1 cellular context compared by ENCODE assay signal in the genomic region with DNA sequence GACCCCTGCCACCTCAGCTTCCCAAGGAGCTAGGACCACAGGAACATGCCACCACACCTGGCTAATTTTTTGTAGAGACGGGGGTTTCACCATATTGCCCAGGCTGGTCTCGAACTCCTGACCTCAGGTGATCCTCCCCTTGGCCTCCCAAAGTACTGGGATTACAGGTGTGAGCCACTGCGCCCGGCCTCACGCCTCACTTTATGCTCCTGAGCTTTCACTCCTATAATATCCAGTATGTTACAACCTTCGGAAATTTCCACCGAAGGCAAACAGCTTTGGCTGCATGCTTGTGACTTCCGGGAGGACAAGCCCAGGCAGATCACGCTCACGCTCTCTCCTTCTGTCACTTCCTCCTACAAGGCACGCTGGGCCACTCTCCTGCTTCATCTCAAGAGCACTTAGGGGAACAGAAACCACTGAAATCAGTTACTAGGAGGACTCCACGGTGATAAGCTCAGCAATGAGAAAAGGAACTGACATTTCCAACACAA.
TF ChIP-seq lines count a peak whose summit lies in the region.

No MANE protein-coding gene starts in this region.

TF ChIP-seq in GM12878, 131 proteins besides CTCF, POLR2A, EP300 and RAD21 (continued from another document and continues in another):
- TF ChIP-seq SMAD5 (IDR thresholded peaks at IDR 0.05; ENCODE audit: low read depth) (no peak; the same call in 1 of the 2 replicates), PAX5 (IDR thresholded peaks at IDR 0.05; ENCODE audit: borderline replicate concordance, low read depth, low read length) (peak; percentile 94), ZNF24 (IDR thresholded peaks at IDR 0.05) (no peak), SUPT20H (IDR thresholded peaks at IDR 0.05; ENCODE audit: borderline replicate concordance, control insufficient read depth, low read depth, low read length) (no peak), POLR2AphosphoS2 (IDR thresholded peaks at IDR 0.05; ENCODE audit: low read depth, low read length) (no peak; the same call in 1 of the 2 replicates), IKZF1 (conservative IDR thresholded peaks at IDR 0.05) (peak; percentile 94), EED (IDR thresholded peaks at IDR 0.05; ENCODE audit: low read depth) (peak; percentile 90), CHD1 (IDR thresholded peaks at IDR 0.05; ENCODE audit: low read depth, low read length) (peak; percentile 83; the same call in 1 of the 2 replicates), STAT1 (conservative IDR thresholded peaks at IDR 0.05) (no peak), BCL11A (IDR thresholded peaks at IDR 0.05; ENCODE audit: low read depth, low read length) (peak; percentile 94), KLF5 (IDR thresholded peaks at IDR 0.05; ENCODE audit: partially characterized antibody) (peak; percentile 66), WRNIP1 (IDR thresholded peaks at IDR 0.05; ENCODE audit: borderline replicate concordance, low read depth, low read length) (no peak), ZBED1 (IDR thresholded peaks at IDR 0.05; ENCODE audit: borderline replicate concordance) (peak; percentile 91; the same call in 1 of the 2 replicates), FOXK2 (IDR thresholded peaks at IDR 0.05) (no peak), IKZF2 (IDR thresholded peaks at IDR 0.05) (peak; percentile 86 to 87), MYC (IDR thresholded peaks at IDR 0.05; ENCODE audit: insufficient read depth, insufficient read length, insufficient replicate concordance, low read length, severe bottlenecking) (no peak), ESRRA (IDR thresholded peaks at IDR 0.05; ENCODE audit: low read length) (no peak), CEBPB (IDR thresholded peaks at IDR 0.05; ENCODE audit: borderline replicate concordance in 1 of 2, low read depth in 2 of 2, low read length in 2 of 2) (no peak), NFYA (IDR thresholded peaks at IDR 0.05; ENCODE audit: borderline replicate concordance, low read depth, low read length) (no peak), TBL1XR1 (IDR thresholded peaks at IDR 0.05; ENCODE audit: low read depth, low read length) (peak; percentile 25; the same call in 1 of the 2 replicates), ZNF384 (IDR thresholded peaks at IDR 0.05; ENCODE audit: borderline replicate concordance, low read depth, low read length) (no peak), MTA3 (IDR thresholded peaks at IDR 0.05; ENCODE audit: borderline replicate concordance, low read length) (no peak; the same call in 1 of the 2 replicates), BHLHE40 (IDR thresholded peaks at IDR 0.05; ENCODE audit: borderline replicate concordance in 1 of 2, low read depth in 2 of 2, low read length in 1 of 2) (peak; percentile 94 to 95), CHD2 (IDR thresholded peaks at IDR 0.05; ENCODE audit: borderline replicate concordance, low read depth, low read length) (peak; percentile 63; the same call in 1 of the 2 replicates), POU2F2 (IDR thresholded peaks at IDR 0.05; ENCODE audit: borderline replicate concordance, low read depth, low read length) (peak; percentile 71; the same call in 2 of the 3 replicates), RAD51 (IDR thresholded peaks at IDR 0.05) (no peak), RUNX3 (IDR thresholded peaks at IDR 0.05; ENCODE audit: low read length) (peak; percentile 88)
- TF ChIP-seq, protein P1, sequence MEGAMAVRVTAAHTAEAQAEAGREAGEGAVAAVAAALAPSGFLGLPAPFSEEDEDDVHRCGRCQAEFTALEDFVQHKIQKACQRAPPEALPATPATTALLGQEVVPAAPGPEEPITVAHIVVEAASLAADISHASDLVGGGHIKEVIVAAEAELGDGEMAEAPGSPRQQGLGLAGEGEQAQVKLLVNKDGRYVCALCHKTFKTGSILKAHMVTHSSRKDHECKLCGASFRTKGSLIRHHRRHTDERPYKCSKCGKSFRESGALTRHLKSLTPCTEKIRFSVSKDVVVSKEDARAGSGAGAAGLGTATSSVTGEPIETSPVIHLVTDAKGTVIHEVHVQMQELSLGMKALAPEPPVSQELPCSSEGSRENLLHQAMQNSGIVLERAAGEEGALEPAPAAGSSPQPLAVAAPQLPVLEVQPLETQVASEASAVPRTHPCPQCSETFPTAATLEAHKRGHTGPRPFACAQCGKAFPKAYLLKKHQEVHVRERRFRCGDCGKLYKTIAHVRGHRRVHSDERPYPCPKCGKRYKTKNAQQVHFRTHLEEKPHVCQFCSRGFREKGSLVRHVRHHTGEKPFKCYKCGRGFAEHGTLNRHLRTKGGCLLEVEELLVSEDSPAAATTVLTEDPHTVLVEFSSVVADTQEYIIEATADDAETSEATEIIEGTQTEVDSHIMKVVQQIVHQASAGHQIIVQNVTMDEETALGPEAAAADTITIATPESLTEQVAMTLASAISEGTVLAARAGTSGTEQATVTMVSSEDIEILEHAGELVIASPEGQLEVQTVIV (IDR thresholded peaks at IDR 0.05; ENCODE audit: borderline replicate concordance, partially characterized antibody): peak; percentile 57
- TF ChIP-seq, protein P2, sequence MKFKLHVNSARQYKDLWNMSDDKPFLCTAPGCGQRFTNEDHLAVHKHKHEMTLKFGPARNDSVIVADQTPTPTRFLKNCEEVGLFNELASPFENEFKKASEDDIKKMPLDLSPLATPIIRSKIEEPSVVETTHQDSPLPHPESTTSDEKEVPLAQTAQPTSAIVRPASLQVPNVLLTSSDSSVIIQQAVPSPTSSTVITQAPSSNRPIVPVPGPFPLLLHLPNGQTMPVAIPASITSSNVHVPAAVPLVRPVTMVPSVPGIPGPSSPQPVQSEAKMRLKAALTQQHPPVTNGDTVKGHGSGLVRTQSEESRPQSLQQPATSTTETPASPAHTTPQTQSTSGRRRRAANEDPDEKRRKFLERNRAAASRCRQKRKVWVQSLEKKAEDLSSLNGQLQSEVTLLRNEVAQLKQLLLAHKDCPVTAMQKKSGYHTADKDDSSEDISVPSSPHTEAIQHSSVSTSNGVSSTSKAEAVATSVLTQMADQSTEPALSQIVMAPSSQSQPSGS (IDR thresholded peaks at IDR 0.05; ENCODE audit: low read length): no peak; the same call in 1 of the 2 replicates
- TF ChIP-seq, protein P3, sequence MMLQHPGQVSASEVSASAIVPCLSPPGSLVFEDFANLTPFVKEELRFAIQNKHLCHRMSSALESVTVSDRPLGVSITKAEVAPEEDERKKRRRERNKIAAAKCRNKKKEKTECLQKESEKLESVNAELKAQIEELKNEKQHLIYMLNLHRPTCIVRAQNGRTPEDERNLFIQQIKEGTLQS (IDR thresholded peaks at IDR 0.05; ENCODE audit: borderline replicate concordance, extremely low read depth, low read depth, low read length): no peak
- TF ChIP-seq, protein P4, sequence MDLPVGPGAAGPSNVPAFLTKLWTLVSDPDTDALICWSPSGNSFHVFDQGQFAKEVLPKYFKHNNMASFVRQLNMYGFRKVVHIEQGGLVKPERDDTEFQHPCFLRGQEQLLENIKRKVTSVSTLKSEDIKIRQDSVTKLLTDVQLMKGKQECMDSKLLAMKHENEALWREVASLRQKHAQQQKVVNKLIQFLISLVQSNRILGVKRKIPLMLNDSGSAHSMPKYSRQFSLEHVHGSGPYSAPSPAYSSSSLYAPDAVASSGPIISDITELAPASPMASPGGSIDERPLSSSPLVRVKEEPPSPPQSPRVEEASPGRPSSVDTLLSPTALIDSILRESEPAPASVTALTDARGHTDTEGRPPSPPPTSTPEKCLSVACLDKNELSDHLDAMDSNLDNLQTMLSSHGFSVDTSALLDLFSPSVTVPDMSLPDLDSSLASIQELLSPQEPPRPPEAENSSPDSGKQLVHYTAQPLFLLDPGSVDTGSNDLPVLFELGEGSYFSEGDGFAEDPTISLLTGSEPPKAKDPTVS (IDR thresholded peaks at IDR 0.05; ENCODE audit: low read depth, low read length): no peak
- TF ChIP-seq, protein P5, sequence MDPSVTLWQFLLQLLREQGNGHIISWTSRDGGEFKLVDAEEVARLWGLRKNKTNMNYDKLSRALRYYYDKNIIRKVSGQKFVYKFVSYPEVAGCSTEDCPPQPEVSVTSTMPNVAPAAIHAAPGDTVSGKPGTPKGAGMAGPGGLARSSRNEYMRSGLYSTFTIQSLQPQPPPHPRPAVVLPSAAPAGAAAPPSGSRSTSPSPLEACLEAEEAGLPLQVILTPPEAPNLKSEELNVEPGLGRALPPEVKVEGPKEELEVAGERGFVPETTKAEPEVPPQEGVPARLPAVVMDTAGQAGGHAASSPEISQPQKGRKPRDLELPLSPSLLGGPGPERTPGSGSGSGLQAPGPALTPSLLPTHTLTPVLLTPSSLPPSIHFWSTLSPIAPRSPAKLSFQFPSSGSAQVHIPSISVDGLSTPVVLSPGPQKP (IDR thresholded peaks at IDR 0.05; ENCODE audit: low read depth, low read length): peak; percentile 42; the same call in 1 of the 2 replicates
- TF ChIP-seq, protein P6, sequence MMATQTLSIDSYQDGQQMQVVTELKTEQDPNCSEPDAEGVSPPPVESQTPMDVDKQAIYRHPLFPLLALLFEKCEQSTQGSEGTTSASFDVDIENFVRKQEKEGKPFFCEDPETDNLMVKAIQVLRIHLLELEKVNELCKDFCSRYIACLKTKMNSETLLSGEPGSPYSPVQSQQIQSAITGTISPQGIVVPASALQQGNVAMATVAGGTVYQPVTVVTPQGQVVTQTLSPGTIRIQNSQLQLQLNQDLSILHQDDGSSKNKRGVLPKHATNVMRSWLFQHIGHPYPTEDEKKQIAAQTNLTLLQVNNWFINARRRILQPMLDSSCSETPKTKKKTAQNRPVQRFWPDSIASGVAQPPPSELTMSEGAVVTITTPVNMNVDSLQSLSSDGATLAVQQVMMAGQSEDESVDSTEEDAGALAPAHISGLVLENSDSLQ (IDR thresholded peaks at IDR 0.05): peak; percentile 56
- TF ChIP-seq, protein P7, sequence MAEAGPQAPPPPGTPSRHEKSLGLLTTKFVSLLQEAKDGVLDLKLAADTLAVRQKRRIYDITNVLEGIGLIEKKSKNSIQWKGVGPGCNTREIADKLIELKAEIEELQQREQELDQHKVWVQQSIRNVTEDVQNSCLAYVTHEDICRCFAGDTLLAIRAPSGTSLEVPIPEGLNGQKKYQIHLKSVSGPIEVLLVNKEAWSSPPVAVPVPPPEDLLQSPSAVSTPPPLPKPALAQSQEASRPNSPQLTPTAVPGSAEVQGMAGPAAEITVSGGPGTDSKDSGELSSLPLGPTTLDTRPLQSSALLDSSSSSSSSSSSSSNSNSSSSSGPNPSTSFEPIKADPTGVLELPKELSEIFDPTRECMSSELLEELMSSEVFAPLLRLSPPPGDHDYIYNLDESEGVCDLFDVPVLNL (IDR thresholded peaks at IDR 0.05; ENCODE audit: low read depth, low read length): no peak
- TF ChIP-seq, protein P8, sequence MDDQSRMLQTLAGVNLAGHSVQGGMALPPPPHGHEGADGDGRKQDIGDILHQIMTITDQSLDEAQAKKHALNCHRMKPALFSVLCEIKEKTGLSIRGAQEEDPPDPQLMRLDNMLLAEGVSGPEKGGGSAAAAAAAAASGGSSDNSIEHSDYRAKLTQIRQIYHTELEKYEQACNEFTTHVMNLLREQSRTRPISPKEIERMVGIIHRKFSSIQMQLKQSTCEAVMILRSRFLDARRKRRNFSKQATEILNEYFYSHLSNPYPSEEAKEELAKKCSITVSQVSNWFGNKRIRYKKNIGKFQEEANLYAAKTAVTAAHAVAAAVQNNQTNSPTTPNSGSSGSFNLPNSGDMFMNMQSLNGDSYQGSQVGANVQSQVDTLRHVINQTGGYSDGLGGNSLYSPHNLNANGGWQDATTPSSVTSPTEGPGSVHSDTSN (IDR thresholded peaks at IDR 0.05; ENCODE audit: insufficient replicate concordance, low read depth, low read length): no peak
- TF ChIP-seq, protein P9, sequence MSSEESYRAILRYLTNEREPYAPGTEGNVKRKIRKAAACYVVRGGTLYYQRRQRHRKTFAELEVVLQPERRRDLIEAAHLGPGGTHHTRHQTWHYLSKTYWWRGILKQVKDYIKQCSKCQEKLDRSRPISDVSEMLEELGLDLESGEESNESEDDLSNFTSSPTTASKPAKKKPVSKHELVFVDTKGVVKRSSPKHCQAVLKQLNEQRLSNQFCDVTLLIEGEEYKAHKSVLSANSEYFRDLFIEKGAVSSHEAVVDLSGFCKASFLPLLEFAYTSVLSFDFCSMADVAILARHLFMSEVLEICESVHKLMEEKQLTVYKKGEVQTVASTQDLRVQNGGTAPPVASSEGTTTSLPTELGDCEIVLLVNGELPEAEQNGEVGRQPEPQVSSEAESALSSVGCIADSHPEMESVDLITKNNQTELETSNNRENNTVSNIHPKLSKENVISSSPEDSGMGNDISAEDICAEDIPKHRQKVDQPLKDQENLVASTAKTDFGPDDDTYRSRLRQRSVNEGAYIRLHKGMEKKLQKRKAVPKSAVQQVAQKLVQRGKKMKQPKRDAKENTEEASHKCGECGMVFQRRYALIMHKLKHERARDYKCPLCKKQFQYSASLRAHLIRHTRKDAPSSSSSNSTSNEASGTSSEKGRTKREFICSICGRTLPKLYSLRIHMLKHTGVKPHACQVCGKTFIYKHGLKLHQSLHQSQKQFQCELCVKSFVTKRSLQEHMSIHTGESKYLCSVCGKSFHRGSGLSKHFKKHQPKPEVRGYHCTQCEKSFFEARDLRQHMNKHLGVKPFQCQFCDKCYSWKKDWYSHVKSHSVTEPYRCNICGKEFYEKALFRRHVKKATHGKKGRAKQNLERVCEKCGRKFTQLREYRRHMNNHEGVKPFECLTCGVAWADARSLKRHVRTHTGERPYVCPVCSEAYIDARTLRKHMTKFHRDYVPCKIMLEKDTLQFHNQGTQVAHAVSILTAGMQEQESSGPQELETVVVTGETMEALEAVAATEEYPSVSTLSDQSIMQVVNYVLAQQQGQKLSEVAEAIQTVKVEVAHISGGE (CRISPR knock-in tag; IDR thresholded peaks at IDR 0.05): no peak
- TF ChIP-seq, protein P10, sequence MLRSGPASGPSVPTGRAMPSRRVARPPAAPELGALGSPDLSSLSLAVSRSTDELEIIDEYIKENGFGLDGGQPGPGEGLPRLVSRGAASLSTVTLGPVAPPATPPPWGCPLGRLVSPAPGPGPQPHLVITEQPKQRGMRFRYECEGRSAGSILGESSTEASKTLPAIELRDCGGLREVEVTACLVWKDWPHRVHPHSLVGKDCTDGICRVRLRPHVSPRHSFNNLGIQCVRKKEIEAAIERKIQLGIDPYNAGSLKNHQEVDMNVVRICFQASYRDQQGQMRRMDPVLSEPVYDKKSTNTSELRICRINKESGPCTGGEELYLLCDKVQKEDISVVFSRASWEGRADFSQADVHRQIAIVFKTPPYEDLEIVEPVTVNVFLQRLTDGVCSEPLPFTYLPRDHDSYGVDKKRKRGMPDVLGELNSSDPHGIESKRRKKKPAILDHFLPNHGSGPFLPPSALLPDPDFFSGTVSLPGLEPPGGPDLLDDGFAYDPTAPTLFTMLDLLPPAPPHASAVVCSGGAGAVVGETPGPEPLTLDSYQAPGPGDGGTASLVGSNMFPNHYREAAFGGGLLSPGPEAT (IDR thresholded peaks at IDR 0.05; ENCODE audit: low read depth): peak; percentile 89; the same call in 1 of the 2 replicates
